1 cellular context compared by ENCODE assay signal in the genomic region with DNA sequence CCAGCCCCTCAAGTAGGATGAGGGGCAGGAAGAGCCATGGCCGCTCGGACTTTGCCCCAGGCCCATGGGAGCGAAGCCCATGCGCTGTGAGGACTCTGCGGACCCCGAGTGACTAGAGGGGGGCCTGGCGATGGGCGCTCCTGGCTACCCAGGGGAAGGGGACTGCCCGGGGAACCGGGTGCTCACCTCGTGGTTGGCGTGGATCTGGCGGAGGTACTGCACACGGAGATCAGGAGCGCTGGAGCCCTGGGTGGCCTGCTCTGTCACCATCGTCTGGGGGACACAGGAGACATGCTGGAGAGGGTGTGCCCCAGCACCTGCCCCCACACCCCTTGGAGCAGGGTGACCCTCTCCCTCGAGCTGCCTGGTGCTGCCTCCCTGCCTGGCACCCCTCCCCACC.
TF ChIP-seq lines count a peak whose summit lies in the region.

No MANE protein-coding gene starts in this region.

TF ChIP-seq in HCT116, 20 proteins besides CTCF, POLR2A, EP300 and RAD21:
- TF ChIP-seq SRF (IDR thresholded peaks at IDR 0.05; ENCODE audit: low read depth) (no peak), JUND (IDR thresholded peaks at IDR 0.05) (peak; percentile 6; the same call in 1 of the 2 replicates), CEBPB (IDR thresholded peaks at IDR 0.05; ENCODE audit: low read depth) (no peak)
TF ChIP-seq in HCT116: peak in this region for 1.
